27 cellular contexts compared by ENCODE assay signal in the genomic region with DNA sequence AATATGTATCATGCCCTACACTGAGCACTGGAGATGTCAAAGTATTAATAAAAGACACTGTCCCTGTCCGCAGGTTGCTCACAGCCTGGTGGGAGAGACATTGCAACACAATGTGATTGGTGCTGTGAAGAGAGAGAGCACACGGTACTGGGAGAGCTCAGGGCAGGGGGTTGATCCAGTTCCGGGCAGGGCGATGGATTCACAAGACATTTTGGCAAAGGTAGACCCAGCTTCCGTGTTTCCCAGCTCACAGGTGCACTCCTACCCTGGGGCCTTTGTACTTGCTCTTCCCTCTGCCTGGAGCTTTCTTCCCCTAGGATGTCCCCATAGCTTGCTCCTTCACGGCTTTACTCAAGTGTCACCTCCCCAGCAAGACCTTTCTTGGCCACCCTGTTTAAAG. TPM values are rescaled to one million over a fixed set of nuclear protein-coding genes. Genes with fewer than 3 reads are reported as not detected.
"Had no signal": no experiment of that assay in that cellular context is flagged by ENCODE, and none has a peak within 500 bp of the region (broad histone marks: within the 10 kb centered on the region; RNA-seq: fewer than 3 reads in every experiment).

No MANE protein-coding gene starts in this region.

- H3K27ac ChIP-seq: dorsolateral prefrontal cortex, hepatocyte, left lung, thyroid gland had no signal

- H3K9me3 ChIP-seq: left lung, mucosa of descending colon, SK-N-SH, thyroid gland had no signal

- H3K9ac ChIP-seq: SK-N-SH had no signal

- ATAC-seq: activated CD8-positive, alpha-beta T cell treated with anti-CD3 and anti-CD28 coated beads for 36 hours; activated naive CD4-positive, alpha-beta T cell treated with anti-CD3 and anti-CD28 coated beads, Interleukin-2, amount 50 U/mL, for 72 hours; mucosa of descending colon; stimulated activated naive CD8-positive, alpha-beta T cell treated with anti-CD3 and anti-CD28 coated beads, Interleukin-15, Interleukin-2, amounts not matched to agents 100 U/mL and 50 U/mL, for 24 hours had no signal

- H2AFZ ChIP-seq: hepatocyte had no signal

- H3K4me3 ChIP-seq: hepatocyte, left lung, mucosa of descending colon, thyroid gland had no signal

- H3K4me2 ChIP-seq: hepatocyte, SK-N-SH had no signal

- H3K27me3 ChIP-seq: hepatocyte had no signal

- H3K36me3 ChIP-seq: left lung, thyroid gland had no signal

- DNase-seq: activated CD4-positive, alpha-beta T cell treated with anti-CD3 and anti-CD28 coated beads for 48 hours; activated CD8-positive, alpha-beta T cell treated with anti-CD3 and anti-CD28 coated beads for 36 hours; activated gamma-delta T cell treated with Interleukin-2 at 50 U/mL for 16 hours; activated T-cell treated with anti-CD3 and anti-CD28 coated beads, Interleukin-2, amount 50 U/mL, for 1 hour; dorsolateral prefrontal cortex; endodermal cell; immature natural killer cell; left lung; mucosa of descending colon; naive B cell; SK-N-SH; stimulated activated CD4-positive, alpha-beta T cell treated with anti-CD3 and anti-CD28 coated beads, Interleukin-12 subunit alpha, Interleukin-12 subunit beta, amount 100 ng/mL, for 4 hours; stimulated activated CD4-positive, alpha-beta T cell treated with anti-CD3 and anti-CD28 coated beads, Interleukin-4, amount 100 ng/mL, for 4 hours; stimulated activated naive CD8-positive, alpha-beta T cell treated with anti-CD3 and anti-CD28 coated beads, Interleukin-15, Interleukin-2, amounts not matched to agents 100 U/mL and 50 U/mL, for 24 hours; T-helper 2 cell; thyroid gland had no signal

- H3K4me1 ChIP-seq: left lung, thyroid gland had no signal

RNA-seq across cellular contexts. Expression of gene PLA2G5, which starts 1.4 kb away (rescaled TPM):
- total RNA-seq: activated CD8-positive, alpha-beta T cell treated with anti-CD3 and anti-CD28 coated beads for 36 hours; activated naive CD4-positive, alpha-beta T cell treated with anti-CD3 and anti-CD28 coated beads, Interleukin-2, amount 50 U/mL, for 72 hours; astrocyte; endodermal cell; fibroblast of villous mesenchyme; kidney epithelial cell; progenitor cell of endocrine pancreas had no signal
- polyA plus RNA-seq: immature natural killer cell, neural cell, SK-N-SH had no signal

RNA-seq across cellular contexts. Expression of gene PLA2G2D, which starts 47.9 kb away (rescaled TPM):
- total RNA-seq: activated CD8-positive, alpha-beta T cell treated with anti-CD3 and anti-CD28 coated beads for 36 hours; activated naive CD4-positive, alpha-beta T cell treated with anti-CD3 and anti-CD28 coated beads, Interleukin-2, amount 50 U/mL, for 72 hours; astrocyte; endodermal cell; fibroblast of villous mesenchyme; glomerular endothelial cell; hepatocyte; kidney epithelial cell; left lung; omental fat pad; progenitor cell of endocrine pancreas; skeletal muscle tissue; thyroid gland; urinary bladder had no signal
- polyA plus RNA-seq: hepatocyte, immature natural killer cell, neural cell, SK-N-SH, urinary bladder had no signal
